26 cellular contexts compared by ENCODE assay signal in the genomic region with DNA sequence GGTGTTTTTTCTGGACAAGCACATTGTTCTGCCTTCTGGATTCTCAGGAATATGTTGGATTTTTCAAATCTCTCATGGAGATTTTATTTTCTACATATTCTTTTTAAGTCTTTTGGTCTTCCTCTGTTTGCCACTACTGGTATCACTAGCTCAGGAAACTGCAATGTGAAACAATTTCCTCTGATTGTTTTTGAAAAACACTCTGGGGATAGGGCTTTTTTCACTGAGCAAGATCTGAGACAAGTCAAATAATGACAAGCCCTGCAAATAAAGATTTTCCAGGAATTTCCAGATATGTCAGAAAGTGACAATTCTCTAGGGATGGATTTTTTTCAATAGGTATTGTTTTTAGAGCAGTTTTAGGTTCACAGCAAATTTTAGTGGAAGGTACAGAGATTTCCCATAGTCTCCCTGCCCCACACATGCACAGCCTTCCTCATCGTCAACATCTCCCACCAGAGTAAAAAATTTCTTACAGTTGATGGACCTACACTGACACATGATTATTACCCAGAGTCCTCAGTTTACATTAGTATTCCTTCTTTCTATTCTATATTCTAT.
"Had no signal": no experiment of that assay in that cellular context is flagged by ENCODE, and none has a peak within 500 bp of the region (broad histone marks: within the 10 kb centered on the region; RNA-seq: fewer than 3 reads in every experiment).

No MANE protein-coding gene starts in this region.

- H3K27me3 ChIP-seq: ascending aorta, breast epithelium, cardiac muscle cell, colonic mucosa, foreskin keratinocyte, gastrocnemius medialis had no signal

- DNase-seq: activated CD4-positive, alpha-beta memory T cell treated with anti-CD3 and anti-CD28 coated beads for 36 hours; activated CD4-positive, alpha-beta T cell treated with anti-CD3 and anti-CD28 coated beads for 36 hours; activated CD4-positive, alpha-beta T cell treated with anti-CD3 and anti-CD28 coated beads, Interleukin-2, amount 10 ng/mL, durations not matched to agents 24 days and 14 days; activated CD4-positive, CD25-positive, alpha-beta regulatory T cell; activated CD4-positive, CD25-positive, alpha-beta regulatory T cell treated with anti-CD3 and anti-CD28 coated beads, Interleukin-2, amount 50 U/mL, for 72 hours; activated CD8-positive, alpha-beta memory T cell treated with anti-CD3 and anti-CD28 coated beads, Interleukin-2, amount 50 U/mL, for 48 hours; activated gamma-delta T cell; activated naive CD4-positive, alpha-beta T cell; activated naive CD4-positive, alpha-beta T cell treated with anti-CD3 and anti-CD28 coated beads, Interleukin-2, amount 10 ng/mL, durations not matched to agents 7 days and 5 days; activated naive CD8-positive, alpha-beta T cell treated with anti-CD3 and anti-CD28 coated beads, Interleukin-2, amount 10 ng/mL, durations not matched to agents 7 days and 5 days; activated T-cell treated with anti-CD3 and anti-CD28 coated beads for 4 hours; activated T-cell treated with anti-CD3 and anti-CD28 coated beads, Interleukin-2, amount 50 U/mL, for 24 hours; activated T-cell treated with anti-CD3 and anti-CD28 coated beads, Interleukin-2, amount 50 U/mL, for 72 hours; central memory CD4-positive, alpha-beta T cell; cerebellar nuclear complex; colonic mucosa; effector CD4-positive, alpha-beta T cell; effector memory CD8-positive, alpha-beta T cell; foreskin keratinocyte; gastrocnemius medialis; T-helper 2 cell had no signal

- H3K4me1 ChIP-seq: ascending aorta, breast epithelium, colonic mucosa, foreskin keratinocyte, gastrocnemius medialis had no signal

- H3K36me3 ChIP-seq: ascending aorta, breast epithelium, cardiac muscle cell, colonic mucosa, gastrocnemius medialis had no signal

- ATAC-seq: activated CD4-positive, alpha-beta T cell treated with anti-CD3 and anti-CD28 coated beads for 36 hours; activated naive CD4-positive, alpha-beta T cell treated with anti-CD3 and anti-CD28 coated beads, Interleukin-2, amount 50 U/mL, for 72 hours; activated T-cell treated with anti-CD3 and anti-CD28 coated beads, Interleukin-2, amount 50 U/mL, for 72 hours; effector memory CD8-positive, alpha-beta T cell; esophagus mucosa; foreskin keratinocyte; gastrocnemius medialis had no signal

- H3K27ac ChIP-seq: ascending aorta, breast epithelium, cardiac muscle cell, colonic mucosa, foreskin keratinocyte, gastrocnemius medialis had no signal

- H3K9me3 ChIP-seq: colonic mucosa, gastrocnemius medialis had no signal

- H3K4me3 ChIP-seq: ascending aorta, breast epithelium, cardiac muscle cell, colonic mucosa, gastrocnemius medialis had no signal
